Comparison of ENCODE assay signal across 9 cellular contexts in the genomic region with DNA sequence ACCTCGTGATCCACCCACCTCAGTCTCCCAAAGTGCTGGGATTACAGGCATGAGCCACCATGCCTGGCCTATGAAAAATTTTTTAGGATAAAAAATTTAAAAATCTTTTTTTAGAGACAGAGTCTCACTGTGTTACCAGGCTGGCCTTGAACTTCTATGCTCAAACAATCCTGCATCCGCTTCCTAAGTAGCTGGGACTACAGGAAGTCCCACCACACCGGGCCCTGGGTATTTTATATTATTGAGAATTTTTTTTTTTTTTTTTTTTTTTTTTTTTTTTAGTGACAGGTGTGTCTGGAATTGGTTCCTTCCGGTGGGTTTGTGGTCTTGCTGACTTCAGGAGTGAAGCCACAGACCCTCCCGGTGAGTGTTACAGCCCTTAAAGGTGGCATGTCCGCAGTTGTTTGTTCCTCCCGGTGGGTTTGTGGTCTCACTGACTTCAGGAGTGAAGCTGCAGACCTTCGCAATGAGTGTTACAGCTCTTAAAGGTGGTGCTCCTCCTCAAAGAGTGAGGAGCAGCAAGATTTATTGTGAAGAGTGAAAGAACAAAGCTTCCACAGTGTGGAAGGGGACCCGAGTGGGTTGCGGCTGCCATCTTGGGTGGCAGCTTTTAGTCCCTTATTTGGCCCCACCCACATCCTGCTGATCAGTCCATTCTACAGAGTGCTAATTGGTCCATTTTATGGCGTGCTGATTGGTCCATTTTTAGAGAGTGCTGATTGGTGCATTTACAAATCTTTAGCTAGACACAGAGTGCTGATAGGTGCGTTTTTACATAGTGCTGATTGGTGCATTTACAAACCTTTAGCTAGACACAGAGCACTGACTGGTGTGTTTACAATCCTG. TPM values are rescaled to one million over a fixed set of nuclear protein-coding genes. Genes with fewer than 3 reads are reported as not detected.
DNase-seq lines count a peak whose midpoint lies in the region; ATAC-seq and TF ChIP-seq lines count a peak whose summit lies in the region.
"Not testable (repeated sequence)": the region's sequence is repeated elsewhere in the genome, so short reads cannot be mapped to it uniquely, and the experiment has no call there.
"Had no signal": no experiment of that assay in that cellular context is flagged by ENCODE, and none has a peak within 500 bp of the region (broad histone marks: within the 10 kb centered on the region; RNA-seq: fewer than 3 reads in every experiment).

No MANE protein-coding gene starts in this region.

- CTCF ChIA-PET in CD8-positive, alpha-beta T cell (lab: Charles Lee): interaction anchor here (0.6 to 1.2 kb wide), 3 partner anchors 13 to 575 kb away, joined by 3 read pairs; a partner anchor contains a TSS

- not testable (repeated sequence) for H3K4me3 ChIP-seq in CD8-positive, alpha-beta T cell (ENCODE audit: low read depth, low read length)

- not testable (repeated sequence) for H3K9me3 ChIP-seq in CD8-positive, alpha-beta T cell (ENCODE audit: low read length); T-helper 17 cell (ENCODE audit: control insufficient read depth, low read length, poor library complexity, severe bottlenecking)

- H3K4me1 ChIP-seq in CD8-positive, alpha-beta T cell (ENCODE audit: insufficient read depth, low read length): not testable (repeated sequence)

- ATAC-seq in CD8-positive, alpha-beta T cell: peak; percentile 80
- ATAC-seq in T-helper 17 cell: peak; percentile 88

- H3K27me3 Mint-ChIP-seq in CD8-positive, alpha-beta T cell (ENCODE audit: low read depth); T-helper 17 cell: not testable (repeated sequence)

- DNase-seq in CD8-positive, alpha-beta T cell: peak; percentile 34 to 89 (median 65)
- peak; percentile 36 to 65 (median 37) for DNase-seq in T-helper 17 cell
- DNase-seq in activated CD4-positive, alpha-beta T cell treated with anti-CD3 and anti-CD28 coated beads, Interleukin-2, amount 50 U/mL, for 48 hours: peak; percentile 22 to 36
- peak; percentile 12 for DNase-seq in activated T-cell treated with anti-CD3 and anti-CD28 coated beads for 48 hours (ENCODE audit: low read depth)
- peak; percentile 69 for DNase-seq in activated gamma-delta T cell treated with Interleukin-2 at 50 U/mL for 16 hours
- peak; percentile 91 for DNase-seq in central memory CD4-positive, alpha-beta T cell
- peak; percentile 28 for DNase-seq in stimulated activated CD4-positive, alpha-beta T cell treated with anti-CD3 and anti-CD28 coated beads, Interleukin-1b, Interleukin-23, amount 100 ng/mL, for 48 hours
- peak; percentile 10 to 47 for DNase-seq in stimulated activated CD8-positive, alpha-beta memory T cell treated with anti-CD3 and anti-CD28 coated beads, Interleukin-7, amount 100 ng/mL, for 48 hours (ENCODE audit: extremely low read depth in 1 of 2, low read depth in 1 of 2)

- intact Hi-C loops in CD8-positive, alpha-beta T cell (cut with DNase I, micrococcal nuclease): loop anchor here (1.0 to 5.0 kb wide), 3 partner anchors 14 to 1505 kb away; a partner anchor contains a TSS

- H3K27me3 ChIP-seq in CD8-positive, alpha-beta T cell (ENCODE audit: insufficient read depth, low read length): not testable (repeated sequence)

- H3K27ac Mint-ChIP-seq in CD8-positive, alpha-beta T cell: peak overlapping the region; percentile 90
- peak overlapping the region; percentile 65 for H3K27ac Mint-ChIP-seq in T-helper 17 cell

- not testable (repeated sequence) for H3K9me3 Mint-ChIP-seq in CD8-positive, alpha-beta T cell

- H3K4me3 Mint-ChIP-seq in CD8-positive, alpha-beta T cell: peak overlapping the region; percentile 60
- peak overlapping the region; percentile 45 for H3K4me3 Mint-ChIP-seq in T-helper 17 cell

- H3K4me1 Mint-ChIP-seq in CD8-positive, alpha-beta T cell (ENCODE audit: low read depth): peaks cover 15% of the 10 kb centered on the region
- H3K4me1 Mint-ChIP-seq in T-helper 17 cell: not testable (repeated sequence)

- not testable (repeated sequence) for H3K36me3 Mint-ChIP-seq in CD8-positive, alpha-beta T cell; T-helper 17 cell (ENCODE audit: low read depth)

- not testable (repeated sequence) for H3K27ac ChIP-seq in CD8-positive, alpha-beta T cell (ENCODE audit: low read depth, low read length)

- not testable (repeated sequence) for TF ChIP-seq CTCF in CD8-positive, alpha-beta T cell (IDR thresholded peaks at IDR 0.05)

- POLR2A ChIA-PET in CD8-positive, alpha-beta T cell (lab: Charles Lee): interaction anchor here (0.6 to 2.5 kb wide), 10 partner anchors 13 to 641 kb away, joined by 3 to 7 read pairs (median 3); a partner anchor contains a TSS

- H3K36me3 ChIP-seq in CD8-positive, alpha-beta T cell (ENCODE audit: insufficient read depth, low read length): not testable (repeated sequence)

RNA-seq across cellular contexts. Expression of a gene that starts 13.5 kb away (rescaled TPM):
- 100 to 1,000 TPM; 122 to 123 TPM for total RNA-seq in CD8-positive, alpha-beta T cell
- total RNA-seq in T-helper 17 cell: 10 to 100 TPM; 74.2 to 82.1 TPM

RNA-seq across cellular contexts. Expression of a gene that starts 36.0 kb away (rescaled TPM):
- total RNA-seq in CD8-positive, alpha-beta T cell: not detected
- total RNA-seq in T-helper 17 cell: not detected
- total RNA-seq: A673 had no signal

RNA-seq across cellular contexts. Expression of a gene that starts 48.5 kb away (rescaled TPM):
- 100 to 1,000 TPM in 1 of 2 experiments, 10 to 100 TPM in 1; 93.1 to 105 TPM for total RNA-seq in CD8-positive, alpha-beta T cell
- total RNA-seq in T-helper 17 cell: 10 to 100 TPM; 86.6 to 94.0 TPM

Comparison
In these comparisons a context has a peak if more than half of its experiments do, and no peak if none do; other contexts are left out.
1. DNase-seq: peak in every context shown above with its lines; median percentile 91 in central memory CD4-positive, alpha-beta T cell; 69 in activated gamma-delta T cell treated with Interleukin-2 at 50 U/mL for 16 hours; 65 in CD8-positive, alpha-beta T cell; 37 in T-helper 17 cell; 29 in activated CD4-positive, alpha-beta T cell treated with anti-CD3 and anti-CD28 coated beads, Interleukin-2, amount 50 U/mL, for 48 hours; 28 in stimulated activated CD8-positive, alpha-beta memory T cell treated with anti-CD3 and anti-CD28 coated beads, Interleukin-7, amount 100 ng/mL, for 48 hours; 28 in stimulated activated CD4-positive, alpha-beta T cell treated with anti-CD3 and anti-CD28 coated beads, Interleukin-1b, Interleukin-23, amount 100 ng/mL, for 48 hours; 12 in activated T-cell treated with anti-CD3 and anti-CD28 coated beads for 48 hours.